Comparison of ENCODE assay signal across 8 cellular contexts in the genomic region with DNA sequence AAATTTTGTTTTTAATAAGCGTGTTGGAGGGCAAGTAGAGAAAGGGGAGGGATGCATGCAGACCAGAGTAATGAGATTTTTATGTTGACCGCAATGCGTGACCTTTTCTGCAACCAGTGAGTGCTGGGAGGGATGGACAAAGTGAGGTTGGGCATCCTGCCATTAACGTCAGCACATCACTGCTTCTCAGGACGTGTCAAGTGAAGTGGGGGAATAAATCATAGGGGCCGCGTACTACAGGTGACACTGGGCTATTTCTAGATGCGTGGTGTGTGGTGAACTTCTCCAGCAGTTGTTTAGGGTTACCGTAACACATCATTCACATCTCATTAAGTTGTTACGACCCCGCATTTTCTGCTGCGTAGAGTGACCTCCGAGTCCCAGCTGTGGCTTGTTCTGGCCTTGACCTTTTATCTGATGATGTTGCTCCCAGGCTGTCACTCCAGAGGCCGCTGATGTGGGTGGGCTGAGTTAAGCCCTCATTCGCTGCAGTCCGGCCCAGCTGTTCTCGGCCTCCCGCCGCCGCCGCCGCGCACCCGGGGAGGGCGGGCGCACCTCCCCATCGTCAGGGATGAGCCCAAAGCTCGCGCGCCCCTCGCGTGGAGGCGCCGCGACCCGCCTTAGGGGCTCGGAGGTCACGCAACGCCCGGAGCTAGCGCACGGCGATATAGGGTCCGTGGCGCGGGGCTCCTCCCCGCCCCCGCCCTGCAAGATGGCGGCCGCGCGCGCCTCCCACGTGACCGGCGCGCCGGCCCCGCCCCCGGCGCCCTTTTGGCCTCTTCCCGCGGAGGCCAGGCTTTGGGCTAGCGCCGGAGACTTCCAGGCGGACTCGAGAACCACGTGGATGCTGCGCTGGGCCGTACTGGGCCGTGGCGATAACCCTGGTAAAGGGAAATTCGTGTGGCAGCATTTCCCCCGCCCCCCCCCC. TPM values are rescaled to one million over a fixed set of nuclear protein-coding genes. Genes with fewer than 3 reads are reported as not detected.
DNase-seq lines count a peak whose midpoint lies in the region; ATAC-seq and TF ChIP-seq lines count a peak whose summit lies in the region.

No MANE protein-coding gene starts in this region.

- H3K4me1 Mint-ChIP-seq in chondrocyte (ENCODE audit: low read depth): peaks cover 58% of the 10 kb centered on the region

- H3K4me3 Mint-ChIP-seq in chondrocyte (ENCODE audit: unreplicated experiment): peak overlapping the region; percentile 74

- DNase-seq in G401 (ENCODE audit: low spot score) (peak; percentile 69), NCI-H2196 treated with DMSO at 0.1 percent for 48 hours (lab: John Stamatoyannopoulos, UW; ENCODE audit: unreplicated experiment) (peak; percentile 63), chondrocyte (ENCODE audit: low spot score) (no peak), kidney glomerular epithelial cell (lab: John Stamatoyannopoulos, UW) (peak; percentile 60), T1000 (lab: John Stamatoyannopoulos, UW) (no peak)
- DNase-seq in activated CD4-positive, CD25-positive, alpha-beta regulatory T cell treated with anti-CD3 and anti-CD28 coated beads, Interleukin-2, amount 50 U/mL, for 72 hours: peak; percentile 80
- DNase-seq in stimulated activated CD4-positive, alpha-beta T cell treated with anti-CD3 and anti-CD28 coated beads, Interleukin-15, amount 100 ng/mL, for 24 hours: peak; percentile 85

- in situ Hi-C loops in G401 (cut with HindIII; ENCODE audit: low sequenced_read_pairs): no loop called here

- peak; percentile 9 for ATAC-seq in HG02759 (IDR thresholded peaks at IDR 0.05; ENCODE audit: unreplicated experiment)

- H3K36me3 Mint-ChIP-seq in chondrocyte (ENCODE audit: low read depth): no peaks in the 10 kb centered on the region

- no peaks in the 10 kb centered on the region for H3K9me3 Mint-ChIP-seq in chondrocyte (ENCODE audit: low read depth)

- H3K27ac Mint-ChIP-seq in chondrocyte (ENCODE audit: unreplicated experiment): peak overlapping the region; percentile 90

- peak; percentile 6 for TF ChIP-seq CTCF in chondrocyte (IDR thresholded peaks at IDR 0.05)

- no peaks in the 10 kb centered on the region for H3K27me3 Mint-ChIP-seq in chondrocyte (ENCODE audit: low read depth)

RNA-seq across cellular contexts. Expression of gene ZCCHC2, which starts 3.5 kb away (rescaled TPM):
- 18.0 and 27.0 TPM in 2 replicates for total RNA-seq in G401 (2014; rRNA removed; shearing (Covaris generic))
- 12.6 to 13.2 TPM (median 12.6 TPM) in 3 replicates for total RNA-seq in chondrocyte

Comparison
In these comparisons a context has a peak if more than half of its experiments do, and no peak if none do; other contexts are left out.
1. DNase-seq: peak in G401 (single experiment), NCI-H2196 treated with DMSO at 0.1 percent for 48 hours (single experiment), activated CD4-positive, CD25-positive, alpha-beta regulatory T cell treated with anti-CD3 and anti-CD28 coated beads, Interleukin-2, amount 50 U/mL, for 72 hours (single experiment), kidney glomerular epithelial cell (single experiment) and stimulated activated CD4-positive, alpha-beta T cell treated with anti-CD3 and anti-CD28 coated beads, Interleukin-15, amount 100 ng/mL, for 24 hours (single experiment); none in chondrocyte (single experiment) and T1000 (single experiment).